ENCODE assay signal across 8 cellular contexts in the genomic region with DNA sequence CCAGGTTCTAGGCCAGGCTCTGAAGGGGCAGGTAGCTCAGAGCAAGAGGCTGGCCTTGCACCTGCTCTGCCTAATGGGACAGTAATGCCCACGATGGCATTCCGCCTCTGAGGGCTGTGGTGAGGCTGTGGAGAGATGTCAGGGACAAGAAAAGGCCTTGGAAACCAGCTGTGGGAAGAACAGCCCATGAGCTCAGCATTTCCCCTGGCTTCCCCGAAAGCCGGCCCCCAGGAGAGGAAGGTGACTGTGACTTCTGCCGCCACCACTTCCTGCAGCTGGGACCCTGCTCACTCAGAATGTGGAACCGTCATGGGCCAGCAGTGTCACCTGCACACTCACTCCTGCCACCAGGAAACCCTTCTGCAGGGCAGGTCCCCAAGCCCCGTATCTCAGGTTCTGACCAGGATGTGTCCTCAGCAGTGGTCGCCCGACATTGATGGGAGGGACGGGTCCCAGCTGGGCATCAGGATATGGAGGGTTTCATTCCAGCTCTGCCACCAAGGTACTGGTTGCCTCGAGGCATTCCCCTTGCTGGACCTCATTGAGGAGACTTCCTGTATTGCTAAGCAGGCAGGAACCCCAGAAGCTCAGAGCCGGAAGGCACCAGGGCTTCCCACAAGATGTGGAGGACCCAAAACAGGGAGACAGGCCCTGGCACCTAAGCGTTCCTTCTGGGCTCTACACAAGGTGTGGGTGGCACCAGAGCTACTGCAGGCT. TPM values are rescaled to one million over a fixed set of nuclear protein-coding genes. Genes with fewer than 3 reads are reported as not detected.
DNase-seq lines count a peak whose midpoint lies in the region; ATAC-seq and TF ChIP-seq lines count a peak whose summit lies in the region.

No MANE protein-coding gene starts in this region.

- intact Hi-C loops in heart left ventricle (cut with DNase I) (no loop called here), MCF 10A (cut with micrococcal nuclease) (no loop called here)

- WGBS in heart left ventricle, 4 donors, result 55 to 78% (median 60%) methylated on average over 8 to 13 of the region's 13 CpGs

- no peaks in the 10 kb centered on the region for H3K9me3 Mint-ChIP-seq in activated naive CD4-positive, alpha-beta T cell treated with anti-CD3 and anti-CD28 coated beads, Interleukin-2, amount 50 U/mL, for 72 hours
- H3K9me3 Mint-ChIP-seq in MCF 10A (ENCODE audit: unreplicated experiment), result no peaks in the 10 kb centered on the region
- H3K9me3 Mint-ChIP-seq in nephron progenitor cell, result no peaks in the 10 kb centered on the region

- BruUV-seq in MCF 10A (replicated peaks; lab: Mats Ljungman, UMichigan), result no TSS peak

- DNase-seq in heart left ventricle, result no peak
- DNase-seq in right atrium auricular region (ENCODE audit: low spot score), result no peak
- peak; percentile 93 for DNase-seq in RPMI8226
- peak; percentile 78 to 93 for DNase-seq in activated naive CD4-positive, alpha-beta T cell treated with anti-CD3 and anti-CD28 coated beads, Interleukin-2, amount 50 U/mL, for 72 hours (ENCODE audit: low spot score in 2 of 2)
- DNase-seq in stimulated activated CD4-positive, alpha-beta T cell treated with anti-CD3 and anti-CD28 coated beads, Interleukin-4, amount 100 ng/mL, for 4 hours, result peak; percentile 71 to 88
- no peak for DNase-seq in MCF 10A (ENCODE audit: unreplicated experiment)
- no peak for DNase-seq in nephron progenitor cell
- DNase-seq in NCI-H526 (lab: John Stamatoyannopoulos, UW), result no peak

- H3K27ac ChIP-seq in heart left ventricle (peak overlapping the region in 1 of 12 donors; percentile 63), right atrium auricular region (no peak overlapping the region)

- no peaks in the 10 kb centered on the region for H3K36me3 Mint-ChIP-seq in activated naive CD4-positive, alpha-beta T cell treated with anti-CD3 and anti-CD28 coated beads, Interleukin-2, amount 50 U/mL, for 72 hours
- H3K36me3 Mint-ChIP-seq in MCF 10A (ENCODE audit: insufficient read depth, unreplicated experiment), result no peaks in the 10 kb centered on the region
- H3K36me3 Mint-ChIP-seq in nephron progenitor cell (ENCODE audit: low read depth), result no peaks in the 10 kb centered on the region

- ATAC-seq in heart left ventricle, result peak in 3 of 4 donors; percentile 33 to 64 (median 37)
- peak; percentile 82 to 85 for ATAC-seq in activated naive CD4-positive, alpha-beta T cell treated with anti-CD3 and anti-CD28 coated beads, Interleukin-2, amount 50 U/mL, for 72 hours

- peak overlapping the region; percentile 60 to 83 for H3K27ac Mint-ChIP-seq in activated naive CD4-positive, alpha-beta T cell treated with anti-CD3 and anti-CD28 coated beads, Interleukin-2, amount 50 U/mL, for 72 hours
- H3K27ac Mint-ChIP-seq in MCF 10A (ENCODE audit: low read depth, unreplicated experiment), result no peak overlapping the region
- no peak overlapping the region for H3K27ac Mint-ChIP-seq in nephron progenitor cell

- no peak overlapping the region for H3K4me3 ChIP-seq in heart left ventricle
- no peak overlapping the region for H3K4me3 ChIP-seq in right atrium auricular region

- H3K27me3 ChIP-seq in heart left ventricle, result no peaks in the 10 kb centered on the region
- no peaks in the 10 kb centered on the region for H3K27me3 ChIP-seq in right atrium auricular region

- peaks cover 0 to 48% (median 10%) of the 10 kb centered on the region in 12 donors for H3K4me1 ChIP-seq in heart left ventricle
- H3K4me1 ChIP-seq in right atrium auricular region, result peaks cover 0 to 13% of the 10 kb centered on the region in 2 donors

- TF ChIP-seq CTCF in heart left ventricle (IDR thresholded peaks at IDR 0.05) (no peak), right atrium auricular region (IDR thresholded peaks at IDR 0.05) (no peak), MCF 10A (IDR thresholded peaks at IDR 0.05; ENCODE audit: unreplicated experiment) (no peak), nephron progenitor cell (IDR thresholded peaks at IDR 0.05) (no peak)

- no peak overlapping the region for H3K4me3 Mint-ChIP-seq in MCF 10A (ENCODE audit: unreplicated experiment)
- H3K4me3 Mint-ChIP-seq in nephron progenitor cell, result no peak overlapping the region

- H3K9me3 ChIP-seq in heart left ventricle (no peaks in the 10 kb centered on the region), right atrium auricular region (no peaks in the 10 kb centered on the region)

- POLR2A ChIA-PET in MCF 10A (lab: Yijun Ruan, JAX), result interaction anchor here (1.1 kb wide), 1 partner anchor 19 kb away, joined by 3 read pairs; no protein-coding TSS in a partner anchor

- peaks cover 26% of the 10 kb centered on the region for H3K4me1 Mint-ChIP-seq in MCF 10A (ENCODE audit: insufficient read depth, unreplicated experiment)
- peaks cover 52% of the 10 kb centered on the region for H3K4me1 Mint-ChIP-seq in nephron progenitor cell

- H3K36me3 ChIP-seq in heart left ventricle (no peaks in the 10 kb centered on the region), right atrium auricular region (no peaks in the 10 kb centered on the region)

- CTCF ChIA-PET in MCF 10A (lab: Yijun Ruan, JAX), result interaction anchor here (0.6 to 1.9 kb wide), 4 partner anchors 21 to 347 kb away, joined by 3 to 8 read pairs (median 4); no protein-coding TSS in a partner anchor

- no peaks in the 10 kb centered on the region for H3K27me3 Mint-ChIP-seq in MCF 10A (ENCODE audit: insufficient read depth, unreplicated experiment)
- peaks cover 4% of the 10 kb centered on the region for H3K27me3 Mint-ChIP-seq in nephron progenitor cell (ENCODE audit: low read depth, poor library complexity)

- no peak for TF ChIP-seq POLR2A in heart left ventricle (IDR thresholded peaks at IDR 0.05)

RNA-seq across cellular contexts. Expression of gene SEMA7A, which starts 30.7 kb away (rescaled TPM):
- total RNA-seq in heart left ventricle, result 1 to 10 TPM in 8 of 9 donors, under 1 TPM in 1; 0.81 to 7.5 (median 1.9) TPM
- under 1 TPM; 0.53 to 0.98 TPM for polyA plus RNA-seq in heart left ventricle
- 1 to 10 TPM; 1.0 to 2.9 TPM for total RNA-seq in right atrium auricular region
- 10 to 100 TPM; 47.8 to 53.6 TPM for total RNA-seq in activated naive CD4-positive, alpha-beta T cell treated with anti-CD3 and anti-CD28 coated beads, Interleukin-2, amount 50 U/mL, for 72 hours
- total RNA-seq in MCF 10A (2022), result 0.81 and 1.6 TPM in 2 replicates

RNA-seq across cellular contexts. Expression of gene CYP11A1, which starts 35.6 kb away (rescaled TPM):
- total RNA-seq in heart left ventricle (1 to 10 TPM in 5 of 9 donors, under 1 TPM in 4; 0.09 to 3.4 (median 1.6) TPM), right atrium auricular region (1 to 10 TPM in 1 of 2 donors, under 1 TPM in 1; 0.71 to 1.0 TPM), MCF 10A (2022) (not detected in 2 replicates)
- polyA plus RNA-seq in heart left ventricle, result under 1 TPM; 0.07 to 0.46 TPM
- under 1 TPM in 1 of 2 donors, not detected in 1; 0.59 TPM for total RNA-seq in activated naive CD4-positive, alpha-beta T cell treated with anti-CD3 and anti-CD28 coated beads, Interleukin-2, amount 50 U/mL, for 72 hours

RNA-seq across cellular contexts. Expression of gene UBL7, which starts 57.9 kb away (rescaled TPM):
- total RNA-seq in heart left ventricle (100 to 1,000 TPM in 1 of 9 donors, 10 to 100 TPM in 8; 40.6 to 102 (median 54.5) TPM), right atrium auricular region (10 to 100 TPM; 65.4 to 68.2 TPM), MCF 10A (2022) (55.5 and 56.4 TPM in 2 replicates)
- polyA plus RNA-seq in heart left ventricle, result 10 to 100 TPM; 45.4 to 45.5 TPM
- total RNA-seq in activated naive CD4-positive, alpha-beta T cell treated with anti-CD3 and anti-CD28 coated beads, Interleukin-2, amount 50 U/mL, for 72 hours, result 10 to 100 TPM; 43.3 to 50.4 TPM

Comparison
In these comparisons a context has a peak if more than half of its experiments do, and no peak if none do; other contexts are left out.
1. DNase-seq: peak in RPMI8226 (single experiment), activated naive CD4-positive, alpha-beta T cell treated with anti-CD3 and anti-CD28 coated beads, Interleukin-2, amount 50 U/mL, for 72 hours (2 of 2) and stimulated activated CD4-positive, alpha-beta T cell treated with anti-CD3 and anti-CD28 coated beads, Interleukin-4, amount 100 ng/mL, for 4 hours (2 of 2); none in heart left ventricle (0 of 5), right atrium auricular region (single experiment), MCF 10A (single experiment), nephron progenitor cell (single experiment) and NCI-H526 (0 of 2).
2. H3K27ac Mint-ChIP-seq: peak in activated naive CD4-positive, alpha-beta T cell treated with anti-CD3 and anti-CD28 coated beads, Interleukin-2, amount 50 U/mL, for 72 hours (2 of 2); none in MCF 10A (single experiment) and nephron progenitor cell (single experiment).
3. RNA of gene SEMA7A, which starts 30.7 kb away (total RNA-seq): 47.8 to 53.6 TPM in activated naive CD4-positive, alpha-beta T cell treated with anti-CD3 and anti-CD28 coated beads, Interleukin-2, amount 50 U/mL, for 72 hours; 1.0 to 2.9 TPM in right atrium auricular region, 0.81 to 7.5 TPM in heart left ventricle and 0.81 to 1.6 TPM in MCF 10A; every median in the first group is over 4 times any median in the second.